Comparison of ENCODE assay signal across 20 cellular contexts in the genomic region with DNA sequence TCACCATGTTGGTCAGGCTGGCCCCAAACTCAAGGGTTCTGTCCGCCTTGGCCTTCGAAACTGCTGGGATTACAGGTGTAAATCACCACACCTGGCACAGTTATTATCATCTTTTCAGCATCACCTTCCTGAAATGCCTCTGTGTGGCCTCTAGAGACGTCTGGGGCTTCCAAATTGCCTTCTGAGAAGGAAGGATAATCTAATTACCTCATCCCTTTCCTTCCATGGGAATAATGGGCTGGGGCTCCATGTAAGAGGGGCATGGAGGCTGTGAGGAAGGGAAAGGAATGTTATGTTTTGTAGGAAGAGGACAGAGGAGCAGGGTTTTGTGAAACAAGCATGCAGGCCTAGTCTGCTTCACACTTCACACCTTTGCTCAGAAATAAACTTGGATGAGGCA.
"Had no signal": no experiment of that assay in that cellular context is flagged by ENCODE, and none has a peak within 500 bp of the region (broad histone marks: within the 10 kb centered on the region; RNA-seq: fewer than 3 reads in every experiment).

No MANE protein-coding gene starts in this region.

- H3K36me3 Mint-ChIP-seq: memory B cell; naive thymus-derived CD4-positive, alpha-beta T cell had no signal

- H3K27ac Mint-ChIP-seq: dendritic cell treated with granulocyte-macrophage colony-stimulating factor and Interleukin-4, amounts not matched to agents 40 ng/mL and 50 ng/mL, for 4 days; memory B cell; naive thymus-derived CD4-positive, alpha-beta T cell; nephron; stimulated activated naive CD8-positive, alpha-beta T cell treated with anti-CD3 and anti-CD28 coated beads, Interleukin-15, amount 100 ng/mL, for 72 hours had no signal

- DNase-seq: effector CD8-positive, alpha-beta T cell; foreskin keratinocyte; heart left ventricle; kidney; midbrain; naive thymus-derived CD4-positive, alpha-beta T cell; nucleus accumbens; stimulated activated CD4-positive, alpha-beta T cell treated with anti-CD3 and anti-CD28 coated beads, Interleukin-12 subunit alpha, Interleukin-12 subunit beta, amount 100 ng/mL, for 4 hours; stimulated activated CD4-positive, alpha-beta T cell treated with anti-CD3 and anti-CD28 coated beads, Interleukin-1b, Interleukin-23, amount 100 ng/mL, for 48 hours; stimulated activated CD4-positive, alpha-beta T cell treated with anti-CD3 and anti-CD28 coated beads, Interleukin-4, amount 100 ng/mL, for 1 hour; stimulated activated CD8-positive, alpha-beta memory T cell treated with anti-CD3 and anti-CD28 coated beads, Interleukin-4, amount 100 ng/mL, for 48 hours; stimulated activated naive CD4-positive, alpha-beta T cell; stimulated activated naive CD8-positive, alpha-beta T cell treated with anti-CD3 and anti-CD28 coated beads, Interleukin-15, amount 100 ng/mL, for 72 hours; transverse colon had no signal

- H3K9me3 Mint-ChIP-seq: dendritic cell treated with granulocyte-macrophage colony-stimulating factor and Interleukin-4, amounts not matched to agents 40 ng/mL and 50 ng/mL, for 4 days; memory B cell; naive thymus-derived CD4-positive, alpha-beta T cell; nephron; stimulated activated naive CD8-positive, alpha-beta T cell treated with anti-CD3 and anti-CD28 coated beads, Interleukin-15, amount 100 ng/mL, for 72 hours had no signal

- H3K4me3 Mint-ChIP-seq: dendritic cell treated with granulocyte-macrophage colony-stimulating factor and Interleukin-4, amounts not matched to agents 40 ng/mL and 50 ng/mL, for 4 days; memory B cell; naive thymus-derived CD4-positive, alpha-beta T cell; nephron; stimulated activated naive CD8-positive, alpha-beta T cell treated with anti-CD3 and anti-CD28 coated beads, Interleukin-15, amount 100 ng/mL, for 72 hours had no signal

- ATAC-seq: foreskin keratinocyte; gastroesophageal sphincter; heart left ventricle; left lobe of liver; naive thymus-derived CD4-positive, alpha-beta T cell; sciatic nerve; stimulated activated naive CD8-positive, alpha-beta T cell treated with anti-CD3 and anti-CD28 coated beads, Interleukin-15, amount 100 ng/mL, for 72 hours had no signal

- H3K4me1 Mint-ChIP-seq: memory B cell; naive thymus-derived CD4-positive, alpha-beta T cell; nephron; stimulated activated naive CD8-positive, alpha-beta T cell treated with anti-CD3 and anti-CD28 coated beads, Interleukin-15, amount 100 ng/mL, for 72 hours had no signal

- H3K27me3 Mint-ChIP-seq: memory B cell; stimulated activated naive CD8-positive, alpha-beta T cell treated with anti-CD3 and anti-CD28 coated beads, Interleukin-15, amount 100 ng/mL, for 72 hours had no signal
